ENCODE assay signal across 30 cellular contexts in the genomic region with DNA sequence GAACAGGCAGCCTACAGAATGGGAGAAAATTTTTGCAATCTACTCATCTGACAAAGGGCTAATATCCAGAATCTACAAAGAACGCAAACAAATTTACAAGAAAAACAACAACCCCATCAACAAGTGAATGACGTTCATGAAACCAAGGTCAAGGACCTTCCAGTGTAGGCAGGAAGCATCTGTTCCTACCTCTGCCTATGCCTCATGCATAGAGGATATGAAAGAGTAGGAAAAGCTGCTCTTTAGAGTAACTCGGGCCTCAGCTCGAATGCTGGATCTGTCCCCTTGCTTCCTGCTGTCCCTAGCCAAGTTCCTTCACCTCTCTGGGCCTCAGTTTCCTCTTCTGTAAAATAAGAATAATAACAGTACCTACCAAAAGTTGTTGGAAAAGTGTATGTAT.
"Had no signal": no experiment of that assay in that cellular context is flagged by ENCODE, and none has a peak within 500 bp of the region (broad histone marks: within the 10 kb centered on the region; RNA-seq: fewer than 3 reads in every experiment).

No MANE protein-coding gene starts in this region.

- H3K9me3 ChIP-seq: ascending aorta, breast epithelium, colonic mucosa had no signal

- DNase-seq: activated CD4-positive, alpha-beta memory T cell treated with anti-CD3 and anti-CD28 coated beads for 36 hours; activated CD4-positive, alpha-beta T cell treated with anti-CD3 and anti-CD28 coated beads for 36 hours; activated CD4-positive, alpha-beta T cell treated with anti-CD3 and anti-CD28 coated beads, Interleukin-2, amount 10 ng/mL, durations not matched to agents 24 days and 14 days; activated CD4-positive, CD25-positive, alpha-beta regulatory T cell; activated CD4-positive, CD25-positive, alpha-beta regulatory T cell treated with anti-CD3 and anti-CD28 coated beads, Interleukin-2, amount 50 U/mL, for 72 hours; activated CD8-positive, alpha-beta memory T cell treated with anti-CD3 and anti-CD28 coated beads, Interleukin-2, amount 50 U/mL, for 48 hours; activated CD8-positive, alpha-beta T cell treated with anti-CD3 and anti-CD28 coated beads, Interleukin-2, amount 10 ng/mL, durations not matched to agents 7 days and 5 days; activated gamma-delta T cell; activated naive CD4-positive, alpha-beta T cell; activated naive CD4-positive, alpha-beta T cell treated with anti-CD3 and anti-CD28 coated beads, Interleukin-2, amount 10 ng/mL, durations not matched to agents 7 days and 5 days; activated naive CD8-positive, alpha-beta T cell treated with anti-CD3 and anti-CD28 coated beads, Interleukin-2, amount 10 ng/mL, durations not matched to agents 7 days and 5 days; activated T-cell treated with anti-CD3 and anti-CD28 coated beads for 4 hours; activated T-cell treated with anti-CD3 and anti-CD28 coated beads, Interleukin-2, amount 50 U/mL, for 24 hours; activated T-cell treated with anti-CD3 and anti-CD28 coated beads, Interleukin-2, amount 50 U/mL, for 72 hours; central memory CD4-positive, alpha-beta T cell; cerebellar nuclear complex; colonic mucosa; effector CD4-positive, alpha-beta T cell; foreskin fibroblast; glutamatergic neuron; T-helper 1 cell; T-helper 2 cell had no signal

- H3K27me3 ChIP-seq: ascending aorta, breast epithelium, cardiac muscle cell, colonic mucosa had no signal

- FAIRE-seq: endometrium, frontal cortex had no signal

- H3K9me3 Mint-ChIP-seq: activated CD4-positive, alpha-beta memory T cell treated with anti-CD3 and anti-CD28 coated beads for 36 hours; activated CD4-positive, alpha-beta T cell treated with anti-CD3 and anti-CD28 coated beads, Interleukin-2, amount 10 ng/mL, durations not matched to agents 24 days and 14 days; activated naive CD4-positive, alpha-beta T cell treated with anti-CD3 and anti-CD28 coated beads, Interleukin-2, amount 10 ng/mL, durations not matched to agents 7 days and 5 days; activated naive CD4-positive, alpha-beta T cell treated with anti-CD3 and anti-CD28 coated beads, Interleukin-2, amount 50 U/mL, for 72 hours; activated naive CD8-positive, alpha-beta T cell treated with anti-CD3 and anti-CD28 coated beads, Interleukin-2, amount 10 ng/mL, durations not matched to agents 7 days and 5 days; activated T-cell treated with anti-CD3 and anti-CD28 coated beads, Interleukin-2, amount 50 U/mL, for 24 hours; activated T-cell treated with anti-CD3 and anti-CD28 coated beads, Interleukin-2, amount 50 U/mL, for 72 hours; brain had no signal

- H3K27ac Mint-ChIP-seq: activated CD4-positive, alpha-beta memory T cell treated with anti-CD3 and anti-CD28 coated beads for 36 hours; activated CD4-positive, alpha-beta T cell treated with anti-CD3 and anti-CD28 coated beads for 36 hours; activated CD4-positive, alpha-beta T cell treated with anti-CD3 and anti-CD28 coated beads, Interleukin-2, amount 10 ng/mL, durations not matched to agents 24 days and 14 days; activated CD8-positive, alpha-beta T cell treated with anti-CD3 and anti-CD28 coated beads, Interleukin-2, amount 10 ng/mL, durations not matched to agents 7 days and 5 days; activated naive CD4-positive, alpha-beta T cell treated with anti-CD3 and anti-CD28 coated beads, Interleukin-2, amount 10 ng/mL, durations not matched to agents 7 days and 5 days; activated naive CD8-positive, alpha-beta T cell treated with anti-CD3 and anti-CD28 coated beads, Interleukin-2, amount 10 ng/mL, durations not matched to agents 7 days and 5 days; activated T-cell treated with anti-CD3 and anti-CD28 coated beads, Interleukin-2, amount 50 U/mL, for 24 hours; activated T-cell treated with anti-CD3 and anti-CD28 coated beads, Interleukin-2, amount 50 U/mL, for 72 hours; brain had no signal

- H3K4me1 ChIP-seq: ascending aorta, breast epithelium, colonic mucosa had no signal

- H3K27me3 Mint-ChIP-seq: activated CD4-positive, alpha-beta memory T cell treated with anti-CD3 and anti-CD28 coated beads for 36 hours; activated CD4-positive, alpha-beta T cell treated with anti-CD3 and anti-CD28 coated beads for 36 hours; activated CD4-positive, alpha-beta T cell treated with anti-CD3 and anti-CD28 coated beads, Interleukin-2, amount 10 ng/mL, durations not matched to agents 24 days and 14 days; activated naive CD4-positive, alpha-beta T cell treated with anti-CD3 and anti-CD28 coated beads, Interleukin-2, amount 10 ng/mL, durations not matched to agents 7 days and 5 days; activated naive CD8-positive, alpha-beta T cell treated with anti-CD3 and anti-CD28 coated beads, Interleukin-2, amount 10 ng/mL, durations not matched to agents 7 days and 5 days; activated T-cell treated with anti-CD3 and anti-CD28 coated beads, Interleukin-2, amount 50 U/mL, for 24 hours; brain had no signal

- H3K27ac ChIP-seq: ascending aorta, breast epithelium, cardiac muscle cell, colonic mucosa had no signal

- H3K4me3 ChIP-seq: ascending aorta, breast epithelium, cardiac muscle cell, colonic mucosa had no signal

- H3K4me1 Mint-ChIP-seq: activated naive CD4-positive, alpha-beta T cell treated with anti-CD3 and anti-CD28 coated beads, Interleukin-2, amount 10 ng/mL, durations not matched to agents 7 days and 5 days; activated naive CD8-positive, alpha-beta T cell treated with anti-CD3 and anti-CD28 coated beads, Interleukin-2, amount 10 ng/mL, durations not matched to agents 7 days and 5 days; brain had no signal

- ATAC-seq: activated CD4-positive, alpha-beta T cell treated with anti-CD3 and anti-CD28 coated beads for 36 hours; activated CD8-positive, alpha-beta T cell treated with anti-CD3 and anti-CD28 coated beads, Interleukin-2, amount 10 ng/mL, durations not matched to agents 7 days and 5 days; activated naive CD4-positive, alpha-beta T cell treated with anti-CD3 and anti-CD28 coated beads, Interleukin-2, amount 50 U/mL, for 72 hours; activated T-cell treated with anti-CD3 and anti-CD28 coated beads, Interleukin-2, amount 50 U/mL, for 72 hours; esophagus mucosa had no signal

- H3K36me3 ChIP-seq: colonic mucosa had no signal

- H3K4me3 Mint-ChIP-seq: activated CD4-positive, alpha-beta memory T cell treated with anti-CD3 and anti-CD28 coated beads for 36 hours; activated CD4-positive, alpha-beta T cell treated with anti-CD3 and anti-CD28 coated beads for 36 hours; activated CD4-positive, alpha-beta T cell treated with anti-CD3 and anti-CD28 coated beads, Interleukin-2, amount 10 ng/mL, durations not matched to agents 24 days and 14 days; activated CD8-positive, alpha-beta T cell treated with anti-CD3 and anti-CD28 coated beads, Interleukin-2, amount 10 ng/mL, durations not matched to agents 7 days and 5 days; activated naive CD4-positive, alpha-beta T cell treated with anti-CD3 and anti-CD28 coated beads, Interleukin-2, amount 10 ng/mL, durations not matched to agents 7 days and 5 days; activated naive CD8-positive, alpha-beta T cell treated with anti-CD3 and anti-CD28 coated beads, Interleukin-2, amount 10 ng/mL, durations not matched to agents 7 days and 5 days; activated T-cell treated with anti-CD3 and anti-CD28 coated beads, Interleukin-2, amount 50 U/mL, for 24 hours; activated T-cell treated with anti-CD3 and anti-CD28 coated beads, Interleukin-2, amount 50 U/mL, for 72 hours; brain had no signal
